24 cellular contexts compared by ENCODE assay signal in genomic region chr12:559208-559905, GRCh38.
DNase-seq lines count a peak whose midpoint lies in the region; TF ChIP-seq lines count a peak whose summit lies in the region.
"Had no signal": no experiment of that assay in that cellular context is flagged by ENCODE, and none has a peak within 500 bp of the region (broad histone marks: within the 10 kb centered on the region; RNA-seq: fewer than 3 reads in every experiment).

No MANE protein-coding gene starts in this region.

- no peak for DNase-seq in CD8-positive, alpha-beta memory T cell
- DNase-seq in neural progenitor cell (ENCODE audit: low spot score): no peak
- DNase-seq in SK-N-DZ (ENCODE audit: low spot score): no peak
- no peak for DNase-seq in activated CD8-positive, alpha-beta memory T cell treated with anti-CD3 and anti-CD28 coated beads for 24 hours
- no peak for DNase-seq in UCSD-AML1 (lab: John Stamatoyannopoulos, UW; ENCODE audit: unreplicated experiment)
- DNase-seq: ACHN; activated CD4-positive, alpha-beta T cell treated with anti-CD3 and anti-CD28 coated beads, Interleukin-2, amount 50 U/mL, for 48 hours; activated CD4-positive, CD25-positive, alpha-beta regulatory T cell treated with anti-CD3 and anti-CD28 coated beads, Interleukin-2, amount 50 U/mL, for 72 hours; aorta; DMS79 treated with DMSO at 0.1 percent for 48 hours; effector CD4-positive, alpha-beta T cell; H7; NCI-H1417 treated with DMSO at 0.1 percent for 48 hours; NCI-H345; right lobe of liver; stimulated activated CD8-positive, alpha-beta memory T cell treated with anti-CD3 and anti-CD28 coated beads, Interleukin-4, amount 100 ng/mL, for 48 hours; stomach; thyroid gland had no signal

- H3K9me3 ChIP-seq in BLaER1 treated with 17β-estradiol and CSF1 and Interleukin-3, amounts not matched to agents 10 nM and 100 nM (replicated peaks in 1 of 11): no peaks in the 10 kb centered on the region
- no peaks in the 10 kb centered on the region for H3K9me3 ChIP-seq in CD8-positive, alpha-beta memory T cell (ENCODE audit: low read length)
- H3K9me3 ChIP-seq in neural progenitor cell (ENCODE audit: low read depth): no peaks in the 10 kb centered on the region
- H3K9me3 ChIP-seq: right lobe of liver, stomach, thyroid gland had no signal

- H3F3A ChIP-seq in neural progenitor cell (ENCODE audit: low read depth): no peaks in the 10 kb centered on the region

- H3K27ac ChIP-seq in BLaER1 treated with 17β-estradiol and CSF1 and Interleukin-3, amounts not matched to agents 10 nM and 100 nM: no peak overlapping the region
- H3K27ac ChIP-seq in CD8-positive, alpha-beta memory T cell (ENCODE audit: low read depth, low read length): no peak overlapping the region
- H3K27ac ChIP-seq in neural progenitor cell: no peak overlapping the region
- H3K27ac ChIP-seq: right lobe of liver, stomach, thyroid gland had no signal

- no peaks in the 10 kb centered on the region for H3K79me2 ChIP-seq in neural progenitor cell (ENCODE audit: low read depth)

- H3K9me3 Mint-ChIP-seq in CD8-positive, alpha-beta memory T cell: no peaks in the 10 kb centered on the region
- no peaks in the 10 kb centered on the region for H3K9me3 Mint-ChIP-seq in dendritic cell treated with granulocyte-macrophage colony-stimulating factor and Interleukin-4, amounts not matched to agents 40 ng/mL and 50 ng/mL, for 4 days
- no peaks in the 10 kb centered on the region for H3K9me3 Mint-ChIP-seq in neural progenitor cell
- H3K9me3 Mint-ChIP-seq: activated naive CD4-positive, alpha-beta T cell treated with anti-CD3 and anti-CD28 coated beads, Interleukin-2, amount 50 U/mL, for 72 hours; activated T-helper 2 cell treated with anti-CD3 and anti-CD28 coated beads, Interferon-gamma antibody, Interleukin-2, Interleukin-4, amounts not matched to agents 10 μg/mL and 5 μg/mL and 100 μg/mL, durations not matched to agents 14 hours and 24 hours and 36 hours; memory B cell had no signal

- no peak overlapping the region for H2AFZ ChIP-seq in neural progenitor cell (replicated peaks)

- H3K4me2 ChIP-seq in BLaER1 treated with 17β-estradiol and CSF1 and Interleukin-3, amounts not matched to agents 10 nM and 100 nM: peak overlapping the region; percentile 86 to 99 (median 97)
- H3K4me2 ChIP-seq in neural progenitor cell: no peak overlapping the region

- peaks cover 32 to 51% (median 47%) of the 10 kb centered on the region in 3 donors for H3K4me1 Mint-ChIP-seq in CD8-positive, alpha-beta memory T cell
- peaks cover 63% of the 10 kb centered on the region for H3K4me1 Mint-ChIP-seq in dendritic cell treated with granulocyte-macrophage colony-stimulating factor and Interleukin-4, amounts not matched to agents 40 ng/mL and 50 ng/mL, for 4 days (ENCODE audit: low read depth)
- peaks cover 18% of the 10 kb centered on the region for H3K4me1 Mint-ChIP-seq in neural progenitor cell

- H4K20me1 ChIP-seq in BLaER1 treated with 17β-estradiol and CSF1 and Interleukin-3, amounts not matched to agents 10 nM and 100 nM: peaks cover 0 to 37% (median 12%) of the 10 kb centered on the region in 11 experiments; a peak in 10 of 22 replicates
- H4K20me1 ChIP-seq in neural progenitor cell (ENCODE audit: low read depth): no peaks in the 10 kb centered on the region

- H3K36me3 ChIP-seq in BLaER1 treated with 17β-estradiol and CSF1 and Interleukin-3, amounts not matched to agents 10 nM and 100 nM: peaks cover 0 to 30% (median 0%) of the 10 kb centered on the region in 11 experiments; a peak in 8 of 22 replicates
- no peaks in the 10 kb centered on the region for H3K36me3 ChIP-seq in CD8-positive, alpha-beta memory T cell (ENCODE audit: insufficient read depth, low read length)
- no peaks in the 10 kb centered on the region for H3K36me3 ChIP-seq in neural progenitor cell
- H3K36me3 ChIP-seq: right lobe of liver, thyroid gland had no signal

- peaks cover 0 to 9% (median 5%) of the 10 kb centered on the region in 3 donors for H3K36me3 Mint-ChIP-seq in CD8-positive, alpha-beta memory T cell
- H3K36me3 Mint-ChIP-seq in dendritic cell treated with granulocyte-macrophage colony-stimulating factor and Interleukin-4, amounts not matched to agents 40 ng/mL and 50 ng/mL, for 4 days (ENCODE audit: low read depth): peaks cover 9% of the 10 kb centered on the region
- no peaks in the 10 kb centered on the region for H3K36me3 Mint-ChIP-seq in neural progenitor cell
- H3K36me3 Mint-ChIP-seq: activated naive CD4-positive, alpha-beta T cell treated with anti-CD3 and anti-CD28 coated beads, Interleukin-2, amount 50 U/mL, for 72 hours; memory B cell had no signal

- H3K9ac ChIP-seq in BLaER1 treated with 17β-estradiol and CSF1 and Interleukin-3, amounts not matched to agents 10 nM and 100 nM: no peak overlapping the region
- no peak overlapping the region for H3K9ac ChIP-seq in neural progenitor cell

- H3K27me3 Mint-ChIP-seq in CD8-positive, alpha-beta memory T cell: no peaks in the 10 kb centered on the region
- peaks cover 14% of the 10 kb centered on the region for H3K27me3 Mint-ChIP-seq in dendritic cell treated with granulocyte-macrophage colony-stimulating factor and Interleukin-4, amounts not matched to agents 40 ng/mL and 50 ng/mL, for 4 days
- peaks cover 4% of the 10 kb centered on the region for H3K27me3 Mint-ChIP-seq in neural progenitor cell (ENCODE audit: insufficient read depth, low read depth)

- no peak overlapping the region for H3K4me3 ChIP-seq in BLaER1 treated with 17β-estradiol and CSF1 and Interleukin-3, amounts not matched to agents 10 nM and 100 nM
- no peak overlapping the region for H3K4me3 ChIP-seq in CD8-positive, alpha-beta memory T cell (ENCODE audit: low read length)
- H3K4me3 ChIP-seq in neural progenitor cell: no peak overlapping the region
- H3K4me3 ChIP-seq: right lobe of liver, stomach, thyroid gland had no signal

- H3K4me1 ChIP-seq in BLaER1 treated with 17β-estradiol and CSF1 and Interleukin-3, amounts not matched to agents 10 nM and 100 nM: peaks cover 72 to 87% (median 75%) of the 10 kb centered on the region in 10 experiments
- H3K4me1 ChIP-seq in CD8-positive, alpha-beta memory T cell (ENCODE audit: insufficient read depth, low read length): peaks cover 51% of the 10 kb centered on the region
- no peaks in the 10 kb centered on the region for H3K4me1 ChIP-seq in neural progenitor cell
- H3K4me1 ChIP-seq: thyroid gland had no signal

- H3K27ac Mint-ChIP-seq in CD8-positive, alpha-beta memory T cell: peak overlapping the region in 6 of 8 donors; percentile 17 to 96 (median 75)
- H3K27ac Mint-ChIP-seq in dendritic cell treated with granulocyte-macrophage colony-stimulating factor and Interleukin-4, amounts not matched to agents 40 ng/mL and 50 ng/mL, for 4 days: peak overlapping the region; percentile 69
- peak overlapping the region; percentile 59 for H3K27ac Mint-ChIP-seq in neural progenitor cell
- H3K27ac Mint-ChIP-seq: activated T-helper 2 cell treated with anti-CD3 and anti-CD28 coated beads, Interferon-gamma antibody, Interleukin-2, Interleukin-4, amounts not matched to agents 10 μg/mL and 5 μg/mL and 100 μg/mL, durations not matched to agents 14 hours and 24 hours and 36 hours; B cell; memory B cell had no signal

- POLR2A ChIA-PET in CD8-positive, alpha-beta memory T cell (lab: Charles Lee): no interaction called here

- no peak for TF ChIP-seq CTCF in neural progenitor cell (IDR thresholded peaks at IDR 0.05)

- H3K4me3 Mint-ChIP-seq in CD8-positive, alpha-beta memory T cell: no peak overlapping the region
- no peak overlapping the region for H3K4me3 Mint-ChIP-seq in dendritic cell treated with granulocyte-macrophage colony-stimulating factor and Interleukin-4, amounts not matched to agents 40 ng/mL and 50 ng/mL, for 4 days
- H3K4me3 Mint-ChIP-seq in neural progenitor cell: no peak overlapping the region
- H3K4me3 Mint-ChIP-seq: B cell, memory B cell had no signal

- intact Hi-C loops in dendritic cell treated with granulocyte-macrophage colony-stimulating factor and Interleukin-4, amounts not matched to agents 40 ng/mL and 50 ng/mL, for 4 days (cut with micrococcal nuclease): no loop called here

- CTCF ChIA-PET in CD8-positive, alpha-beta memory T cell (lab: Charles Lee): interaction anchor here (1.4 kb wide), 1 partner anchor 10 kb away, joined by 4 read pairs; no protein-coding TSS in a partner anchor

- H3K27me3 ChIP-seq in BLaER1 treated with 17β-estradiol and CSF1 and Interleukin-3, amounts not matched to agents 10 nM and 100 nM: 0 out of 22 replicates have a peak, but pooled peaks cover 0 to 4% (median 0%) of the 10 kb centered on the region in 11 experiments
- H3K27me3 ChIP-seq in CD8-positive, alpha-beta memory T cell (ENCODE audit: insufficient read depth, low read length, poor library complexity, severe bottlenecking): no peaks in the 10 kb centered on the region
- H3K27me3 ChIP-seq in neural progenitor cell: no peaks in the 10 kb centered on the region
- H3K27me3 ChIP-seq: right lobe of liver, stomach, thyroid gland had no signal
